30 cellular contexts compared by ENCODE assay signal in genomic region chr9:137700911-137701310, GRCh38.
"Had no signal": no experiment of that assay in that cellular context is flagged by ENCODE, and none has a peak within 500 bp of the region (broad histone marks: within the 10 kb centered on the region; RNA-seq: fewer than 3 reads in every experiment).

No MANE protein-coding gene starts in this region.

- FAIRE-seq: urothelium cell line had no signal

- DNase-seq: activated CD4-positive, alpha-beta T cell treated with anti-CD3 and anti-CD28 coated beads for 4 hours; activated CD4-positive, alpha-beta T cell treated with anti-CD3 and anti-CD28 coated beads, Interleukin-2, amount 50 U/mL, for 4 hours; activated effector memory CD4-positive, alpha-beta T cell treated with Interleukin-2 at 50 U/mL for 16 hours; activated naive CD4-positive, alpha-beta T cell treated with Interleukin-2 at 50 U/mL for 16 hours; activated naive CD8-positive, alpha-beta T cell treated with anti-CD3 and anti-CD28 coated beads for 36 hours; activated T-cell treated with anti-CD3 and anti-CD28 coated beads for 4 hours; activated T-cell treated with anti-CD3 and anti-CD28 coated beads, Interleukin-2, amount 50 U/mL, for 72 hours; endodermal cell; gastrocnemius medialis; glutamatergic neuron; islet precursor cell; left ventricle myocardium inferior; mesendoderm; occipital lobe; stimulated activated CD4-positive, alpha-beta T cell treated with anti-CD3 and anti-CD28 coated beads, Interleukin-1b, Interleukin-23, amount 100 ng/mL, for 48 hours; stimulated activated CD4-positive, alpha-beta T cell treated with anti-CD3 and anti-CD28 coated beads, Interleukin-4, amount 100 ng/mL, for 4 hours; stimulated activated CD8-positive, alpha-beta memory T cell treated with anti-CD3 and anti-CD28 coated beads, Interleukin-4, amount 100 ng/mL, for 48 hours; stimulated activated naive CD4-positive, alpha-beta T cell; T-cell; testis; transverse colon had no signal

- H3K36me3 ChIP-seq: ascending aorta, gastrocnemius medialis, right atrium auricular region, transverse colon had no signal

- H3K9ac ChIP-seq: neural progenitor cell, parathyroid adenoma had no signal

- H3K27ac Mint-ChIP-seq: activated naive CD8-positive, alpha-beta T cell treated with anti-CD3 and anti-CD28 coated beads for 36 hours; activated T-cell treated with anti-CD3 and anti-CD28 coated beads, Interleukin-2, amount 50 U/mL, for 72 hours; endodermal cell; neural progenitor cell; T-helper 2 cell treated with Interferon-gamma antibody and Interleukin-4, amounts not matched to agents 5 μg/mL and 100 μg/mL, for 36 hours had no signal

- H3K4me3 Mint-ChIP-seq: activated naive CD8-positive, alpha-beta T cell treated with anti-CD3 and anti-CD28 coated beads for 36 hours; activated T-cell treated with anti-CD3 and anti-CD28 coated beads, Interleukin-2, amount 50 U/mL, for 72 hours; brain; endodermal cell; neural progenitor cell; T-cell; T-helper 2 cell treated with Interferon-gamma antibody and Interleukin-4, amounts not matched to agents 5 μg/mL and 100 μg/mL, for 36 hours had no signal

- H3K27me3 Mint-ChIP-seq: activated naive CD8-positive, alpha-beta T cell treated with anti-CD3 and anti-CD28 coated beads for 36 hours; brain; T-cell had no signal

- ATAC-seq: activated T-cell treated with anti-CD3 and anti-CD28 coated beads, Interleukin-2, amount 50 U/mL, for 72 hours; gastrocnemius medialis; T-cell had no signal

- H2AFZ ChIP-seq: neural progenitor cell, parathyroid adenoma had no signal

- H3K9me3 ChIP-seq: gastrocnemius medialis, right atrium auricular region, testis had no signal

- H3K4me3 ChIP-seq: ascending aorta, gastrocnemius medialis, left ventricle myocardium inferior, lung, neural progenitor cell, right atrium auricular region, smooth muscle cell, testis, transverse colon had no signal

- H3K4me2 ChIP-seq: neural progenitor cell, smooth muscle cell had no signal

- H3K4me1 ChIP-seq: ascending aorta, parathyroid adenoma had no signal

- H3K27me3 ChIP-seq: ascending aorta, gastrocnemius medialis, neural progenitor cell, right atrium auricular region, testis, transverse colon had no signal

- H3K27ac ChIP-seq: ascending aorta, gastrocnemius medialis, left ventricle myocardium inferior, neural progenitor cell, parathyroid adenoma, right atrium auricular region, testis, transverse colon had no signal
